12 cellular contexts compared by ENCODE assay signal in genomic region chr6:129860901-129861665, GRCh38. TPM values are rescaled to one million over a fixed set of nuclear protein-coding genes. Genes with fewer than 3 reads are reported as not detected.
DNase-seq lines count a peak whose midpoint lies in the region; ATAC-seq lines count a peak whose summit lies in the region.
"Had no signal": no experiment of that assay in that cellular context is flagged by ENCODE, and none has a peak within 500 bp of the region (broad histone marks: within the 10 kb centered on the region; RNA-seq: fewer than 3 reads in every experiment).

Gene TMEM244, minus strand, starts transcription at chr6:129861315. Its CDS starts 127 bp downstream, at chr6:129861188.

- H3K27me3 Mint-ChIP-seq in activated T-cell treated with anti-CD3 and anti-CD28 coated beads, Interleukin-2, amount 50 U/mL, for 24 hours: no peaks in the 10 kb centered on the region

- H3K4me3 Mint-ChIP-seq in activated T-cell treated with anti-CD3 and anti-CD28 coated beads, Interleukin-2, amount 50 U/mL, for 24 hours: peak within 1 kb of the TSS; percentile 64
- H3K4me3 Mint-ChIP-seq in stimulated activated effector memory CD8-positive, alpha-beta T cell treated with anti-CD3 and anti-CD28 coated beads, Interleukin-12 subunit alpha, Interleukin-12 subunit beta, amount 100 ng/mL, for 72 hours: peak within 1 kb of the TSS; percentile 64

- DNase-seq in activated T-cell treated with anti-CD3 and anti-CD28 coated beads, Interleukin-2, amount 50 U/mL, for 24 hours: no peak
- DNase-seq in activated T-cell treated with anti-CD3 and anti-CD28 coated beads, Interleukin-2, amount 50 U/mL, for 1 hour: no peak
- DNase-seq in OCI-M1 (lab: John Stamatoyannopoulos, UW) (peak; percentile 11), NCI-H2196 (lab: John Stamatoyannopoulos, UW; ENCODE audit: unreplicated experiment) (no peak), cardiac septum (ENCODE audit: low spot score) (no peak)
- no peak for DNase-seq in effector memory CD4-positive, alpha-beta T cell
- peak in 1 of 2 donors; percentile 56 for DNase-seq in stimulated activated effector memory CD8-positive, alpha-beta T cell treated with anti-CD3 and anti-CD28 coated beads, Interleukin-12 subunit alpha, Interleukin-12 subunit beta, amount 100 ng/mL, for 72 hours (ENCODE audit: low spot score in 2 of 2)
- DNase-seq: Peyer's patch, testis had no signal

- H3K9me3 ChIP-seq in effector memory CD4-positive, alpha-beta T cell (ENCODE audit: control insufficient read depth, low read length): no peaks in the 10 kb centered on the region
- H3K9me3 ChIP-seq: neutrophil, Peyer's patch, testis had no signal

- no peaks in the 10 kb centered on the region for H3K36me3 Mint-ChIP-seq in activated T-cell treated with anti-CD3 and anti-CD28 coated beads, Interleukin-2, amount 50 U/mL, for 24 hours (ENCODE audit: low read depth)
- no peaks in the 10 kb centered on the region for H3K36me3 Mint-ChIP-seq in stimulated activated effector memory CD8-positive, alpha-beta T cell treated with anti-CD3 and anti-CD28 coated beads, Interleukin-12 subunit alpha, Interleukin-12 subunit beta, amount 100 ng/mL, for 72 hours

- intact Hi-C loops in cardiac septum (cut with DNase I): no loop called here

- H3K9me3 Mint-ChIP-seq in activated T-cell treated with anti-CD3 and anti-CD28 coated beads, Interleukin-2, amount 50 U/mL, for 24 hours: no peaks in the 10 kb centered on the region
- peaks cover 2% of the 10 kb centered on the region for H3K9me3 Mint-ChIP-seq in stimulated activated effector memory CD8-positive, alpha-beta T cell treated with anti-CD3 and anti-CD28 coated beads, Interleukin-12 subunit alpha, Interleukin-12 subunit beta, amount 100 ng/mL, for 72 hours

- no peaks in the 10 kb centered on the region for H3K27me3 ChIP-seq in effector memory CD4-positive, alpha-beta T cell (replicated peaks; ENCODE audit: control insufficient read depth, insufficient read depth, low read length, poor library complexity, severe bottlenecking)
- H3K27me3 ChIP-seq: neutrophil, Peyer's patch, testis had no signal

- peak; percentile 82 for ATAC-seq in stimulated activated effector memory CD8-positive, alpha-beta T cell treated with anti-CD3 and anti-CD28 coated beads, Interleukin-12 subunit alpha, Interleukin-12 subunit beta, amount 100 ng/mL, for 72 hours
- no peak for ATAC-seq in HG03025 (IDR thresholded peaks at IDR 0.05; ENCODE audit: low FRiP score, unreplicated experiment)

- H3K27ac ChIP-seq in effector memory CD4-positive, alpha-beta T cell (ENCODE audit: insufficient read depth, low read length, poor library complexity, severe bottlenecking): peak within 1 kb of the TSS; percentile 35
- H3K27ac ChIP-seq: neutrophil, Peyer's patch, testis had no signal

- H3K36me3 ChIP-seq in effector memory CD4-positive, alpha-beta T cell (ENCODE audit: control insufficient read depth, insufficient read depth, low read length): no peaks in the 10 kb centered on the region
- H3K36me3 ChIP-seq: neutrophil, Peyer's patch had no signal

- H3K4me1 Mint-ChIP-seq in activated T-cell treated with anti-CD3 and anti-CD28 coated beads, Interleukin-2, amount 50 U/mL, for 24 hours (ENCODE audit: low read depth): peaks cover 13% of the 10 kb centered on the region
- H3K4me1 Mint-ChIP-seq in stimulated activated effector memory CD8-positive, alpha-beta T cell treated with anti-CD3 and anti-CD28 coated beads, Interleukin-12 subunit alpha, Interleukin-12 subunit beta, amount 100 ng/mL, for 72 hours: peaks cover 13% of the 10 kb centered on the region

- peak within 1 kb of the TSS; percentile 30 for H3K4me3 ChIP-seq in effector memory CD4-positive, alpha-beta T cell (ENCODE audit: insufficient read depth, low read depth, low read length, poor library complexity, severe bottlenecking)
- H3K4me3 ChIP-seq: Peyer's patch, testis had no signal

- no peaks in the 10 kb centered on the region for H3K4me1 ChIP-seq in effector memory CD4-positive, alpha-beta T cell (ENCODE audit: control insufficient read depth, insufficient read depth, low read length, poor library complexity, severe bottlenecking)
- H3K4me1 ChIP-seq: Peyer's patch had no signal

- H3K27ac Mint-ChIP-seq in activated T-cell treated with anti-CD3 and anti-CD28 coated beads, Interleukin-2, amount 50 U/mL, for 24 hours: no peak within 1 kb of the TSS
- H3K27ac Mint-ChIP-seq in stimulated activated effector memory CD8-positive, alpha-beta T cell treated with anti-CD3 and anti-CD28 coated beads, Interleukin-12 subunit alpha, Interleukin-12 subunit beta, amount 100 ng/mL, for 72 hours: peak within 1 kb of the TSS; percentile 74

RNA-seq across cellular contexts. Expression of gene TMEM244, which starts in this region (rescaled TPM):
- total RNA-seq in cardiac septum: not detected
- total RNA-seq: cerebellum, Peyer's patch, testis had no signal
